Comparison of ENCODE assay signal across 17 cellular contexts in genomic region chr3:111590096-111590491, GRCh38. TPM values are rescaled to one million over a fixed set of nuclear protein-coding genes. Genes with fewer than 3 reads are reported as not detected.
DNase-seq lines count a peak whose midpoint lies in the region; TF ChIP-seq lines count a peak whose summit lies in the region.
"Had no signal": no experiment of that assay in that cellular context is flagged by ENCODE, and none has a peak within 500 bp of the region (broad histone marks: within the 10 kb centered on the region; RNA-seq: fewer than 3 reads in every experiment).

No MANE protein-coding gene starts in this region.

- no peak overlapping the region for H2AFZ ChIP-seq in mammary epithelial cell (ENCODE audit: low read depth, low read length)
- H2AFZ ChIP-seq in OCI-LY7 (ENCODE audit: low read length): no peak overlapping the region

- H3K27me3 ChIP-seq in mammary epithelial cell (ENCODE audit: insufficient read depth, low read length) (no peaks in the 10 kb centered on the region), transverse colon (no peaks in the 10 kb centered on the region)
- H3K27me3 ChIP-seq: gastrocnemius medialis, spleen had no signal

- 87% methylated on average over 1 of the region's 1 CpG for WGBS in mammary epithelial cell (ENCODE audit: low coverage, missing lambda C conversion rate)
- 86 to 89% methylated on average over 1 of the region's 1 CpG for WGBS in transverse colon (ENCODE audit: low coverage in 1 of 2), 2 donors

- H3K4me2 ChIP-seq in mammary epithelial cell (ENCODE audit: insufficient read depth, low read depth, low read length) (peak overlapping the region; percentile 37), OCI-LY7 (ENCODE audit: low read length) (no peak overlapping the region)

- no peaks in the 10 kb centered on the region for H3K36me3 ChIP-seq in mammary epithelial cell (ENCODE audit: insufficient read depth, low read length)
- H3K36me3 ChIP-seq in OCI-LY7 (ENCODE audit: insufficient read depth, low read length): no peaks in the 10 kb centered on the region
- H3K36me3 ChIP-seq in transverse colon: no peaks in the 10 kb centered on the region
- H3K36me3 ChIP-seq: gastrocnemius medialis had no signal

- no peaks in the 10 kb centered on the region for H3K27me3 Mint-ChIP-seq in activated naive CD4-positive, alpha-beta T cell treated with anti-CD3 and anti-CD28 coated beads, Interleukin-2, amount 10 ng/mL, durations not matched to agents 7 days and 5 days
- H3K27me3 Mint-ChIP-seq in type B pancreatic cell: no peaks in the 10 kb centered on the region

- in situ Hi-C loops in mammary epithelial cell (cut with MboI; ENCODE audit: low sequenced_read_pairs in 2 of 2) (loop anchor here in 1 of 2 donors (25.0 kb wide), 1 partner anchor 272 kb away; the partner anchor contains the start of gene PHLDB2), transverse colon (cut with MboI; ENCODE audit: low pct_ligation_motif_present in 1 of 4, low pct_unique_long_range_greater_than_20kb in 1 of 4, low sequenced_read_pairs in 3 of 4) (no loop called here)

- no peak for DNase-seq in activated naive CD4-positive, alpha-beta T cell treated with anti-CD3 and anti-CD28 coated beads, Interleukin-2, amount 10 ng/mL, durations not matched to agents 7 days and 5 days
- DNase-seq in activated naive CD4-positive, alpha-beta T cell (lab: John Stamatoyannopoulos, UW): no peak
- peak; percentile 79 for DNase-seq in NCI-H226
- no peak for DNase-seq in mammary epithelial cell
- DNase-seq in type B pancreatic cell (ENCODE audit: extremely low spot score, unreplicated experiment): no peak
- DNase-seq in OCI-LY7 (ENCODE audit: low spot score): no peak
- DNase-seq in transverse colon: no peak
- DNase-seq in NAMALWA (ENCODE audit: low spot score): no peak
- DNase-seq: caudate nucleus, endodermal cell, gastrocnemius medialis, NCI-H1048, NCI-H2171 treated with DMSO at 0.1 percent for 48 hours, spleen had no signal

- H3K27ac Mint-ChIP-seq in activated naive CD4-positive, alpha-beta T cell treated with anti-CD3 and anti-CD28 coated beads, Interleukin-2, amount 10 ng/mL, durations not matched to agents 7 days and 5 days: peak overlapping the region; percentile 73
- H3K27ac Mint-ChIP-seq in type B pancreatic cell: peak overlapping the region; percentile 96
- H3K27ac Mint-ChIP-seq: endodermal cell had no signal

- CTCF ChIA-PET in activated naive CD4-positive, alpha-beta T cell treated with anti-CD3 and anti-CD28 coated beads, Interleukin-2, amount 10 ng/mL, durations not matched to agents 7 days and 5 days (lab: Charles Lee): interaction anchor here (1.3 to 3.0 kb wide), 3 partner anchors 12 to 27 kb away, joined by 4 to 18 read pairs (median 16); no protein-coding TSS in a partner anchor
- CTCF ChIA-PET in mammary epithelial cell (lab: Charles Lee; ENCODE audit: low non-redundant PET): no interaction called here
- CTCF ChIA-PET in OCI-LY7 (lab: Charles Lee; ENCODE audit: unreplicated experiment): interaction anchor here (0.8 kb wide), 1 partner anchor 270 kb away, joined by 4 read pairs; no protein-coding TSS in a partner anchor

- H3K79me2 ChIP-seq in mammary epithelial cell (ENCODE audit: insufficient read depth, low read length) (peaks cover 38% of the 10 kb centered on the region), OCI-LY7 (ENCODE audit: insufficient read depth, low read depth, low read length) (no peaks in the 10 kb centered on the region)

- dilution Hi-C loops in mammary epithelial cell (cut with HindIII; ENCODE audit: low sequenced_read_pairs): loop anchor here (25.0 kb wide), 1 partner anchor 347 kb away; no protein-coding TSS in a partner anchor

- H3K9me3 ChIP-seq in mammary epithelial cell (replicated peaks; ENCODE audit: insufficient read depth, low read length) (no peaks in the 10 kb centered on the region), OCI-LY7 (ENCODE audit: low read length) (no peaks in the 10 kb centered on the region), transverse colon (no peaks in the 10 kb centered on the region)
- H3K9me3 ChIP-seq: gastrocnemius medialis, spleen had no signal

- H3K9ac ChIP-seq in mammary epithelial cell (ENCODE audit: insufficient read depth, low read length): peak overlapping the region; percentile 24

- H3K4me1 ChIP-seq in mammary epithelial cell (ENCODE audit: insufficient read depth, low read length) (peaks cover 63% of the 10 kb centered on the region), OCI-LY7 (ENCODE audit: insufficient read depth, low read length, poor library complexity, severe bottlenecking) (no peaks in the 10 kb centered on the region), transverse colon (no peaks in the 10 kb centered on the region)
- H3K4me1 ChIP-seq: gastrocnemius medialis had no signal

- no peak overlapping the region for H3K4me3 Mint-ChIP-seq in activated naive CD4-positive, alpha-beta T cell treated with anti-CD3 and anti-CD28 coated beads, Interleukin-2, amount 10 ng/mL, durations not matched to agents 7 days and 5 days
- no peak overlapping the region for H3K4me3 Mint-ChIP-seq in type B pancreatic cell
- H3K4me3 Mint-ChIP-seq: endodermal cell had no signal

- H3K9me3 Mint-ChIP-seq in activated naive CD4-positive, alpha-beta T cell treated with anti-CD3 and anti-CD28 coated beads, Interleukin-2, amount 10 ng/mL, durations not matched to agents 7 days and 5 days: peaks cover 6% of the 10 kb centered on the region
- peaks cover 13% of the 10 kb centered on the region for H3K9me3 Mint-ChIP-seq in type B pancreatic cell

- peaks cover 84% of the 10 kb centered on the region for H3K36me3 Mint-ChIP-seq in activated naive CD4-positive, alpha-beta T cell treated with anti-CD3 and anti-CD28 coated beads, Interleukin-2, amount 10 ng/mL, durations not matched to agents 7 days and 5 days
- no peaks in the 10 kb centered on the region for H3K36me3 Mint-ChIP-seq in type B pancreatic cell

- H3K4me1 Mint-ChIP-seq in activated naive CD4-positive, alpha-beta T cell treated with anti-CD3 and anti-CD28 coated beads, Interleukin-2, amount 10 ng/mL, durations not matched to agents 7 days and 5 days: peaks cover 68% of the 10 kb centered on the region
- no peaks in the 10 kb centered on the region for H3K4me1 Mint-ChIP-seq in type B pancreatic cell (ENCODE audit: unreplicated experiment)
- H3K4me1 Mint-ChIP-seq: endodermal cell had no signal

- TF ChIP-seq POLR2A in transverse colon (IDR thresholded peaks at IDR 0.05): no peak

- intact Hi-C loops in mammary epithelial cell (cut with micrococcal nuclease): loop anchor here (1.0 to 5.0 kb wide), 2 partner anchors 20 to 212 kb away; no protein-coding TSS in a partner anchor
- intact Hi-C loops in OCI-LY7 (cut with micrococcal nuclease; ENCODE audit: unreplicated experiment): no loop called here
- intact Hi-C loops in transverse colon (cut with DNase I; ENCODE audit: low total_unique reads): no loop called here

- H4K20me1 ChIP-seq in mammary epithelial cell (ENCODE audit: insufficient read depth, low read length) (no peaks in the 10 kb centered on the region), OCI-LY7 (ENCODE audit: insufficient read depth, low read length) (no peaks in the 10 kb centered on the region)

- H3K4me3 ChIP-seq in mammary epithelial cell (replicated peaks in 1 of 3; ENCODE audit: insufficient read depth in 1 of 3, low read depth in 2 of 3, low read length in 3 of 3) (peak overlapping the region in 1 of 3 experiments; percentile 7), OCI-LY7 (ENCODE audit: low read depth, low read length, poor library complexity, severe bottlenecking) (no peak overlapping the region), transverse colon (no peak overlapping the region)
- H3K4me3 ChIP-seq: gastrocnemius medialis, SK-N-MC, spleen had no signal

- BruUV-seq in mammary epithelial cell (replicated peaks; lab: Mats Ljungman, UMichigan) (no TSS peak), OCI-LY7 (replicated peaks; lab: Mats Ljungman, UMichigan) (no TSS peak)

- H3K9me2 ChIP-seq in OCI-LY7 (ENCODE audit: insufficient read depth, low read length): no peaks in the 10 kb centered on the region

- H3K27ac ChIP-seq in mammary epithelial cell (ENCODE audit: insufficient read depth, low read depth, low read length) (peak overlapping the region; percentile 83), OCI-LY7 (ENCODE audit: low read depth, low read length, poor library complexity, severe bottlenecking) (no peak overlapping the region), transverse colon (no peak overlapping the region)
- H3K27ac ChIP-seq: gastrocnemius medialis, SK-N-MC, spleen had no signal

- TF ChIP-seq CTCF in mammary epithelial cell (conservative IDR thresholded peaks at IDR 0.05 in 1 of 2, IDR thresholded peaks at IDR 0.05 in 1 of 2; ENCODE audit: extremely low read depth in 1 of 2, insufficient read depth in 1 of 2, low read depth in 1 of 2, low read length in 2 of 2) (no peak), type B pancreatic cell (conservative IDR thresholded peaks at IDR 0.05) (no peak), OCI-LY7 (conservative IDR thresholded peaks at IDR 0.05; ENCODE audit: low read length) (no peak), transverse colon (IDR thresholded peaks at IDR 0.05) (no peak)

- no peak for TF ChIP-seq EP300 in transverse colon (IDR thresholded peaks at IDR 0.05; ENCODE audit: low read depth)

- POLR2A ChIA-PET in OCI-LY7 (lab: Charles Lee): interaction anchor here (1.1 kb wide), 2 partner anchors 10 to 12 kb away, joined by 3 to 5 read pairs; no protein-coding TSS in a partner anchor

RNA-seq across cellular contexts. Expression of gene ZBED2, which starts 5.1 kb away (rescaled TPM):
- 10 to 100 TPM in 1 of 2 donors, 1 to 10 TPM in 1; 3.2 to 85.7 TPM for total RNA-seq in mammary epithelial cell
- polyA plus RNA-seq in mammary epithelial cell: 42.6 TPM
- 44.8 TPM for polyA minus RNA-seq in mammary epithelial cell
- total RNA-seq in type B pancreatic cell (ENCODE audit: low replicate concordance): 2.2 and 3.3 TPM in 2 replicates
- total RNA-seq in OCI-LY7 (2014; rRNA removed; shearing (Covaris generic)): not detected in 2 replicates
- total RNA-seq in OCI-LY7 (2022): not detected in 2 replicates
- not detected for total RNA-seq in transverse colon
- total RNA-seq: endodermal cell, gastrocnemius medialis, mononuclear cell, osteocyte had no signal

RNA-seq across cellular contexts. Expression of gene CD96, which starts 48.1 kb away (rescaled TPM):
- total RNA-seq in mammary epithelial cell: under 1 TPM in 1 of 2 donors, not detected in 1; 0.16 TPM
- polyA plus RNA-seq in mammary epithelial cell: 0.09 TPM
- polyA minus RNA-seq in mammary epithelial cell: not detected
- not detected in 2 replicates for total RNA-seq in type B pancreatic cell (ENCODE audit: low replicate concordance)
- not detected in 2 replicates for total RNA-seq in OCI-LY7 (2014; rRNA removed; shearing (Covaris generic))
- total RNA-seq in OCI-LY7 (2022): not detected in 2 replicates
- total RNA-seq in transverse colon: 10 to 100 TPM in 2 of 4 donors, 1 to 10 TPM in 2; 5.5 to 24.3 (median 13.0) TPM
- total RNA-seq: endodermal cell, osteocyte had no signal
